ENCODE assay signal across 7 cellular contexts in genomic region chrX:74138943-74139342, GRCh38.
"Had no signal": no experiment of that assay in that cellular context is flagged by ENCODE, and none has a peak within 500 bp of the region (broad histone marks: within the 10 kb centered on the region; RNA-seq: fewer than 3 reads in every experiment).

No MANE protein-coding gene starts in this region.

- ATAC-seq: GM12878 had no signal

- DNase-seq: GF-D8 had no signal

- H3K4me3 ChIP-seq: GM12878 had no signal

- FAIRE-seq: G401.6, GM12878, GM12891, GM12892, GM18507, GM19239 had no signal
